17 cellular contexts compared by ENCODE assay signal in the genomic region with DNA sequence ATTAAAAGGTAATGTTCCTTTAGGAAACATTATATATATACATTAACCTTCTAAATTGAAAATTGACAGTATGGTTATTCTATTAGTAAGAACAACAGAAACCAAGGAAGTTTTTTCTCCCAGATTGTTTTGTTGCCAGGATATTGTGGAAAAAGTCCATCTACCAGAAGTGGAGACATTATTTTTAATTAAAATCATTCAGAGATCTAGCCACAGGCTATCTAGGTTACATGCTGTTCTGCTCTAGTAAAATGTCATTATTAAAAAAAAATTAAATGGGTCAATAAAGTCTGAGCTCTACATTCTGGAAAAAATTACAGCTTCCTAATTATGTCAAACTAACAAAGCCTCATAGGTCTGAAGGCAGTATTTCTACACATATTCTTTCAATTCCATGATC.
"Had no signal": no experiment of that assay in that cellular context is flagged by ENCODE, and none has a peak within 500 bp of the region (broad histone marks: within the 10 kb centered on the region; RNA-seq: fewer than 3 reads in every experiment).

No MANE protein-coding gene starts in this region.

- H3K4me1 ChIP-seq: left ventricle myocardium inferior, psoas muscle, upper lobe of left lung had no signal

- H3K4me3 Mint-ChIP-seq: T-helper 2 cell treated with Interferon-gamma antibody and Interleukin-4, amounts not matched to agents 5 μg/mL and 100 μg/mL, for 36 hours; WTC11 had no signal

- H3K27ac ChIP-seq: brain microvascular endothelial cell, coronary artery, left ventricle myocardium inferior, ovary, psoas muscle, thoracic aorta, upper lobe of left lung had no signal

- H3K36me3 ChIP-seq: ovary had no signal

- H3K4me3 ChIP-seq: coronary artery, left ventricle myocardium inferior, ovary, psoas muscle, skin epidermis, thoracic aorta, upper lobe of left lung had no signal

- H3K9me3 ChIP-seq: left ventricle myocardium inferior, ovary, psoas muscle, thoracic aorta, upper lobe of left lung had no signal

- DNase-seq: activated CD8-positive, alpha-beta memory T cell treated with anti-CD3 and anti-CD28 coated beads for 24 hours; activated CD8-positive, alpha-beta memory T cell treated with anti-CD3 and anti-CD28 coated beads, Interleukin-2, amount 50 U/mL, for 48 hours; aorta; brain microvascular endothelial cell; kidney glomerular epithelial cell; left ventricle myocardium inferior; mammary epithelial cell; midbrain; ovary; right cardiac atrium had no signal

- H3K27ac Mint-ChIP-seq: T-helper 2 cell treated with Interferon-gamma antibody and Interleukin-4, amounts not matched to agents 5 μg/mL and 100 μg/mL, for 36 hours; WTC11 had no signal

- ATAC-seq: psoas muscle, right cardiac atrium, WTC11 had no signal

- H3K27me3 ChIP-seq: brain microvascular endothelial cell, ovary, upper lobe of left lung had no signal
